In genomic region chr18:79912409-79912991, GRCh38 we compare ENCODE assay signal across 8 cellular contexts. TPM values are rescaled to one million over a fixed set of nuclear protein-coding genes. Genes with fewer than 3 reads are reported as not detected.
DNase-seq lines count a peak whose midpoint lies in the region; ATAC-seq and FAIRE-seq lines count a peak whose summit lies in the region.
"Had no signal": no experiment of that assay in that cellular context is flagged by ENCODE, and none has a peak within 500 bp of the region (broad histone marks: within the 10 kb centered on the region; RNA-seq: fewer than 3 reads in every experiment).

No MANE protein-coding gene starts in this region.

- FAIRE-seq in urothelium cell line (lab: Jason Lieb, UNC): no peak

- H3K4me3 Mint-ChIP-seq in activated naive CD8-positive, alpha-beta T cell treated with anti-CD3 and anti-CD28 coated beads for 36 hours: no peak overlapping the region

- H3K27me3 Mint-ChIP-seq in activated naive CD8-positive, alpha-beta T cell treated with anti-CD3 and anti-CD28 coated beads for 36 hours: no peaks in the 10 kb centered on the region

- H3K27ac Mint-ChIP-seq in activated naive CD8-positive, alpha-beta T cell treated with anti-CD3 and anti-CD28 coated beads for 36 hours: peak overlapping the region; percentile 74

- peaks cover 57% of the 10 kb centered on the region for H3K36me3 Mint-ChIP-seq in activated naive CD8-positive, alpha-beta T cell treated with anti-CD3 and anti-CD28 coated beads for 36 hours

- peaks cover 5% of the 10 kb centered on the region for H3K9me3 Mint-ChIP-seq in activated naive CD8-positive, alpha-beta T cell treated with anti-CD3 and anti-CD28 coated beads for 36 hours

- no peak for ATAC-seq in GM18873 (IDR thresholded peaks at IDR 0.05; ENCODE audit: low FRiP score, unreplicated experiment)
- ATAC-seq: left colon had no signal

- H3K4me1 Mint-ChIP-seq in activated naive CD8-positive, alpha-beta T cell treated with anti-CD3 and anti-CD28 coated beads for 36 hours: peaks cover 36% of the 10 kb centered on the region

- DNase-seq in activated CD4-positive, alpha-beta T cell treated with anti-CD3 and anti-CD28 coated beads for 1 hour: peak; percentile 15
- DNase-seq in activated naive CD8-positive, alpha-beta T cell treated with anti-CD3 and anti-CD28 coated beads for 36 hours: peak; percentile 67
- DNase-seq in islet precursor cell (peak; percentile 50), urothelium cell line (ENCODE audit: low spot score) (no peak), SIG-M5 (lab: John Stamatoyannopoulos, UW) (no peak)
- peak; percentile 10 for DNase-seq in stimulated activated CD8-positive, alpha-beta memory T cell treated with anti-CD3 and anti-CD28 coated beads, Interleukin-4, amount 100 ng/mL, for 24 hours (ENCODE audit: low read depth)
- DNase-seq: left colon had no signal

RNA-seq across cellular contexts. Expression of gene SLC66A2, which starts 39.0 kb away (rescaled TPM):
- total RNA-seq in activated naive CD8-positive, alpha-beta T cell treated with anti-CD3 and anti-CD28 coated beads for 36 hours: 10 to 100 TPM; 30.0 to 30.2 TPM

RNA-seq across cellular contexts. Expression of gene HSBP1L1, which starts 51.9 kb away (rescaled TPM):
- total RNA-seq in activated naive CD8-positive, alpha-beta T cell treated with anti-CD3 and anti-CD28 coated beads for 36 hours: 10 to 100 TPM; 11.2 to 14.5 TPM

Comparison
In these comparisons a context has a peak if more than half of its experiments do, and no peak if none do; other contexts are left out.
1. DNase-seq: peak in activated CD4-positive, alpha-beta T cell treated with anti-CD3 and anti-CD28 coated beads for 1 hour (single experiment), activated naive CD8-positive, alpha-beta T cell treated with anti-CD3 and anti-CD28 coated beads for 36 hours (single experiment), islet precursor cell (single experiment) and stimulated activated CD8-positive, alpha-beta memory T cell treated with anti-CD3 and anti-CD28 coated beads, Interleukin-4, amount 100 ng/mL, for 24 hours (single experiment); none in urothelium cell line (single experiment) and SIG-M5 (single experiment).